In the genomic region with DNA sequence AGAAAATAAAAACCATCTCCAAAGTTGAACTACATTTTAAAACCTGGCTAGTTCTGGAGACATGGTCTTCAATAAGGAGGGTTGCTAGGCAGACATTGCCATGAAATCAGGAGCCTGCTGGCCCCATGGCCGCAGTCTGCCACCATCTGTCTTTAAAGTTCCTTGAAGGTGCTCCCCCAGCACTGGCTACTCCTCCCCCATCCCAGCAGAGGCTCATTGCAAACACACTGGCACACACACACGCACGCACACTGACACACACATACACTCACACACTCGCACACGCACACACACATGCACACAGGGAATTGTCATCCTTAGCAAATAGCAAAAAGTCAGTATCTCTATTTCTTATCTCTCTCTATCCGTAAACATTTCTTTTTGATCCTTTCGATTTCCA, we compare ENCODE assay signal across 21 cellular contexts.
"Had no signal": no experiment of that assay in that cellular context is flagged by ENCODE, and none has a peak within 500 bp of the region (broad histone marks: within the 10 kb centered on the region; RNA-seq: fewer than 3 reads in every experiment).

No MANE protein-coding gene starts in this region.

- H3K27ac ChIP-seq: colonic mucosa, foreskin keratinocyte, hepatocyte, left ventricle myocardium inferior, lower lobe of right lung, right atrium auricular region, stomach had no signal

- H3K4me1 ChIP-seq: colonic mucosa, foreskin keratinocyte, left ventricle myocardium inferior, lower lobe of right lung, right atrium auricular region, stomach had no signal

- H3K4me3 Mint-ChIP-seq: memory B cell; natural killer cell treated with Interleukin-12 subunit alpha and Interleukin-12 subunit beta and Interleukin-15 and Interleukin-18, amount 100 ng/mL, for 72 hours had no signal

- H3K36me3 ChIP-seq: colonic mucosa, left ventricle myocardium inferior, lower lobe of right lung, right atrium auricular region, stomach had no signal

- ATAC-seq: foreskin keratinocyte; left cardiac atrium; lower lobe of right lung; natural killer cell treated with Interleukin-12 subunit alpha and Interleukin-12 subunit beta and Interleukin-15 and Interleukin-18, amount 100 ng/mL, for 72 hours had no signal

- H2AFZ ChIP-seq: hepatocyte had no signal

- DNase-seq: colonic mucosa; dermis blood vessel endothelial cell; erythroblast; foreskin keratinocyte; head of caudate nucleus; kidney; left cardiac atrium; left ventricle myocardium inferior; lower lobe of right lung; midbrain; small intestine; stimulated activated CD4-positive, alpha-beta T cell treated with anti-CD3 and anti-CD28 coated beads, Interleukin-12 subunit alpha, Interleukin-12 subunit beta, amount 100 ng/mL, for 4 hours; stimulated activated naive CD4-positive, alpha-beta T cell; stomach; trophoblast cell had no signal

- H3K27ac Mint-ChIP-seq: memory B cell; natural killer cell treated with Interleukin-12 subunit alpha and Interleukin-12 subunit beta and Interleukin-15 and Interleukin-18, amount 100 ng/mL, for 72 hours had no signal

- H3K79me2 ChIP-seq: hepatocyte had no signal

- H3K27me3 ChIP-seq: colonic mucosa, right atrium auricular region had no signal

- H3K9me3 Mint-ChIP-seq: memory B cell; natural killer cell treated with Interleukin-12 subunit alpha and Interleukin-12 subunit beta and Interleukin-15 and Interleukin-18, amount 100 ng/mL, for 72 hours had no signal

- H3K4me2 ChIP-seq: hepatocyte had no signal

- H3K4me3 ChIP-seq: colonic mucosa, hepatocyte, left ventricle myocardium inferior, lower lobe of right lung, right atrium auricular region, stomach had no signal

- FAIRE-seq: endothelial cell of umbilical vein, kidney, small intestine, urothelium cell line had no signal

- H3K9me3 ChIP-seq: colonic mucosa, left ventricle myocardium inferior, lower lobe of right lung, right atrium auricular region, stomach had no signal

- H3K36me3 Mint-ChIP-seq: memory B cell; natural killer cell treated with Interleukin-12 subunit alpha and Interleukin-12 subunit beta and Interleukin-15 and Interleukin-18, amount 100 ng/mL, for 72 hours had no signal
